Comparison of ENCODE assay signal across 7 cellular contexts in genomic region chr15:98853593-98854420, GRCh38.
DNase-seq lines count a peak whose midpoint lies in the region; ATAC-seq and TF ChIP-seq lines count a peak whose summit lies in the region.

No MANE protein-coding gene starts in this region.

- no peak for TF ChIP-seq POLR2A in spleen (IDR thresholded peaks at IDR 0.05)

- H3K4me1 ChIP-seq in right cardiac atrium (ENCODE audit: control insufficient read depth, insufficient read depth, low read length) (peaks cover 21% of the 10 kb centered on the region), spleen (peaks cover 16 to 80% (median 52%) of the 10 kb centered on the region in 6 donors)

- H3K36me3 ChIP-seq in spleen: no peaks in the 10 kb centered on the region

- H3K27me3 Mint-ChIP-seq in WTC11 (ENCODE audit: low read depth): no peaks in the 10 kb centered on the region

- POLR2A ChIA-PET in WTC11 (lab: Charles Lee): no interaction called here

- no peaks in the 10 kb centered on the region for H3K36me3 Mint-ChIP-seq in WTC11

- CTCF ChIA-PET in WTC11 (lab: Charles Lee): no interaction called here

- H3K9me3 Mint-ChIP-seq in WTC11: no peaks in the 10 kb centered on the region

- peak overlapping the region; percentile 95 for H3K4me3 Mint-ChIP-seq in WTC11

- no peaks in the 10 kb centered on the region for H3K9me3 ChIP-seq in right cardiac atrium (ENCODE audit: control insufficient read depth, low read length)
- no peaks in the 10 kb centered on the region for H3K9me3 ChIP-seq in spleen

- peak; percentile 6 for ATAC-seq in WTC11
- ATAC-seq in right cardiac atrium: no peak

- H3K27ac ChIP-seq in right cardiac atrium (ENCODE audit: low read length) (peak overlapping the region; percentile 74), spleen (peak overlapping the region in 7 of 8 donors; percentile 87 to 96 (median 91))

- 53% methylated on average over 18 of the region's 18 CpGs for WGBS in right cardiac atrium
- 62 to 70% (median 64%) methylated on average over 18 of the region's 18 CpGs for WGBS in spleen, 5 donors

- H3K4me3 ChIP-seq in HFF-Myc (replicated peaks; ENCODE audit: low read depth, low read length) (peak overlapping the region; percentile 58), right cardiac atrium (ENCODE audit: low read length) (peak overlapping the region; percentile 22), spleen (peak overlapping the region in 7 of 8 donors; percentile 49 to 93 (median 69))

- peaks cover 86% of the 10 kb centered on the region for H3K4me1 Mint-ChIP-seq in WTC11

- peak overlapping the region; percentile 97 for H3K27ac Mint-ChIP-seq in WTC11

- TF ChIP-seq CTCF in HFF-Myc (IDR thresholded peaks at IDR 0.05; ENCODE audit: low read depth, low read length, missing control alignments) (no peak), WTC11 (IDR thresholded peaks at IDR 0.05) (no peak), spleen (IDR thresholded peaks at IDR 0.05 in 8 of 11, conservative IDR thresholded peaks at IDR 0.05 in 3 of 11) (no peak)

- intact Hi-C loops in right cardiac atrium (cut with DNase I) (no loop called here), spleen (cut with DNase I; ENCODE audit: low total_unique reads) (no loop called here)

- DNase-seq in HFF-Myc (ENCODE audit: extremely low read depth, low read depth): no peak
- DNase-seq in WTC11 (ENCODE audit: low spot score): peak; percentile 40
- peak in 2 of 3 donors; percentile 48 to 56 for DNase-seq in right cardiac atrium
- peak; percentile 77 for DNase-seq in spleen
- no peak for DNase-seq in occipital lobe (lab: John Stamatoyannopoulos, UW)
- DNase-seq in NCI-H510A treated with DMSO at 0.1 percent for 48 hours (lab: John Stamatoyannopoulos, UW): no peak
- no peak for DNase-seq in NOMO-1 treated with DMSO at 0.1 percent for 48 hours (lab: John Stamatoyannopoulos, UW; ENCODE audit: unreplicated experiment)

- H3K27me3 ChIP-seq in right cardiac atrium (ENCODE audit: control insufficient read depth, insufficient read depth) (no peaks in the 10 kb centered on the region), spleen (replicated peaks in 1 of 7) (no peaks in the 10 kb centered on the region)

TF ChIP-seq in WTC11, 78 proteins besides CTCF, POLR2A, EP300 and RAD21:
- TF ChIP-seq ATF3 (CRISPR knock-in tag; conservative IDR thresholded peaks at IDR 0.05) (no peak), E2F5 (CRISPR knock-in tag; IDR thresholded peaks at IDR 0.05) (no peak), ZNF138 (CRISPR knock-in tag; conservative IDR thresholded peaks at IDR 0.05) (no peak), ZNF281 (CRISPR knock-in tag; IDR thresholded peaks at IDR 0.05) (no peak), PREB (CRISPR knock-in tag; IDR thresholded peaks at IDR 0.05; ENCODE audit: borderline replicate concordance) (no peak), ZNF425 (CRISPR knock-in tag; conservative IDR thresholded peaks at IDR 0.05) (no peak), ATF6 (CRISPR knock-in tag; IDR thresholded peaks at IDR 0.05) (no peak), MAX (CRISPR knock-in tag; IDR thresholded peaks at IDR 0.05) (no peak), JAZF1 (CRISPR knock-in tag; IDR thresholded peaks at IDR 0.05) (no peak), ZBTB43 (CRISPR knock-in tag; IDR thresholded peaks at IDR 0.05) (no peak)

Comparison
In these comparisons a context has a peak if more than half of its experiments do, and no peak if none do; other contexts are left out.
1. DNase-seq: peak in WTC11 (single experiment), right cardiac atrium (2 of 3) and spleen (single experiment); none in HFF-Myc (single experiment), occipital lobe (single experiment), NCI-H510A treated with DMSO at 0.1 percent for 48 hours (single experiment) and NOMO-1 treated with DMSO at 0.1 percent for 48 hours (single experiment).
2. Peak in every context shown above with its lines, with median percentiles within 50 percentile points of each other: H3K4me3 ChIP-seq.